In the genomic region with DNA sequence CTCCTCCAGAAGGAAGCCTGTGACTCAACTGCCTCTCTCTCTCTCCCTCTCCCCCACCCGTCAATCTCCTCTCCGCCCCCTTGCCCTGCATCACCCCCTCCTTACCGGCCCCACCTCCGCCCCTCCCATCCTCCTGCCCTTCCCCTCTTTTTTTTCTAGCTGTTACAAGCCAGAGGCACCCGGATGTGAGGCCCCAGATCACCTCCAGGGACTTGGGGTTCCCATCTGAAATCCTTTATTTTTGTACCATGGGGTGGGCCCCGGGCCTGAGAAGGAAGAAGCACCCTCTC, we compare ENCODE assay signal across 24 cellular contexts. TPM values are rescaled to one million over a fixed set of nuclear protein-coding genes. Genes with fewer than 3 reads are reported as not detected.
"Had no signal": no experiment of that assay in that cellular context is flagged by ENCODE, and none has a peak within 500 bp of the region (broad histone marks: within the 10 kb centered on the region; RNA-seq: fewer than 3 reads in every experiment).

No MANE protein-coding gene starts in this region.

- H3K4me3 Mint-ChIP-seq: natural killer cell had no signal

- H3K9me3 Mint-ChIP-seq: natural killer cell; stimulated activated naive CD8-positive, alpha-beta T cell treated with anti-CD3 and anti-CD28 coated beads, Interleukin-15, amount 100 ng/mL, for 72 hours had no signal

- H3K4me1 ChIP-seq: ascending aorta, tibial artery had no signal

- H3K4me3 ChIP-seq: ascending aorta, hepatocyte, tibial artery had no signal

- H3K27me3 ChIP-seq: ascending aorta, brain microvascular endothelial cell, hepatocyte had no signal

- DNase-seq: activated CD4-positive, alpha-beta T cell treated with anti-CD3 and anti-CD28 coated beads, Interleukin-2, amount 50 U/mL, for 1 hour; activated effector memory CD4-positive, alpha-beta T cell treated with Interleukin-2 at 50 U/mL for 16 hours; activated naive CD4-positive, alpha-beta T cell treated with anti-CD3 and anti-CD28 coated beads, Interleukin-2, amount 50 U/mL, for 16 hours; activated T-cell treated with anti-CD3 and anti-CD28 coated beads, Interleukin-2, amount 50 U/mL, for 48 hours; brain microvascular endothelial cell; central memory CD4-positive, alpha-beta T cell; dermis blood vessel endothelial cell; effector CD8-positive, alpha-beta T cell; erythroblast; foreskin fibroblast; left ventricle myocardium superior; mammary epithelial cell; midbrain; natural killer cell; retina; stimulated activated CD4-positive, alpha-beta T cell treated with anti-CD3 and anti-CD28 coated beads, Interleukin-4, amount 100 ng/mL, for 24 hours; stimulated activated naive CD8-positive, alpha-beta T cell treated with anti-CD3 and anti-CD28 coated beads, Interleukin-15, amount 100 ng/mL, for 72 hours; tibial artery had no signal

- H3K36me3 Mint-ChIP-seq: natural killer cell had no signal

- H3K4me1 Mint-ChIP-seq: natural killer cell had no signal

- H3K9me3 ChIP-seq: ascending aorta, tibial artery had no signal

- H3K27ac ChIP-seq: ascending aorta, brain microvascular endothelial cell, hepatocyte, tibial artery had no signal

- ATAC-seq: left ventricle myocardium superior; natural killer cell; stimulated activated naive CD8-positive, alpha-beta T cell treated with anti-CD3 and anti-CD28 coated beads, Interleukin-15, amount 100 ng/mL, for 72 hours had no signal

- H3K27ac Mint-ChIP-seq: natural killer cell; stimulated activated naive CD8-positive, alpha-beta T cell treated with anti-CD3 and anti-CD28 coated beads, Interleukin-15, amount 100 ng/mL, for 72 hours had no signal

- H3K27me3 Mint-ChIP-seq: stimulated activated naive CD8-positive, alpha-beta T cell treated with anti-CD3 and anti-CD28 coated beads, Interleukin-15, amount 100 ng/mL, for 72 hours had no signal

RNA-seq across cellular contexts. Expression of a gene that starts 47.2 kb away (rescaled TPM):
- total RNA-seq: ascending aorta, dermis blood vessel endothelial cell, fibroblast of lung, left ventricle myocardium superior, mammary epithelial cell, osteoblast, posterior vena cava, urinary bladder had no signal
